ENCODE assay signal across 9 cellular contexts in the genomic region with DNA sequence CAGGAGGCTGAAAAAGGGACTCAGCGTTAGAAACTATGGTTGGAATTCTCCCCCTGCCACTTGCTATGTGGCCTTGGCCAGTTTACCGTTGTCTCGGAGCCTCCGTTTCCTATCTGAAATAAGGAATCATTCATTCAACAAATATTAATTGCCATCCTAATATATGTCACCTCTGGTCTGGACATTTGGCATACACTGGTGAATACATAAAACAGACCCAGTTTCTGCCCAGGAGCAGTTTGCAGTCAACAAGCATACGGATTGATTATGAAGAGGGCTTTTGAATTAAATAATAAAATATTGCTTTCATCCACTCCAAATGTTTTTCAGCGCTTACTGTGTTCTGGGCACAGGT. TPM values are rescaled to one million over a fixed set of nuclear protein-coding genes. Genes with fewer than 3 reads are reported as not detected.
DNase-seq lines count a peak whose midpoint lies in the region; ATAC-seq and TF ChIP-seq lines count a peak whose summit lies in the region.
"Had no signal": no experiment of that assay in that cellular context is flagged by ENCODE, and none has a peak within 500 bp of the region (broad histone marks: within the 10 kb centered on the region; RNA-seq: fewer than 3 reads in every experiment).

No MANE protein-coding gene starts in this region.

- H3K4me1 Mint-ChIP-seq in memory B cell = peaks cover 21% of the 10 kb centered on the region
- H3K4me1 Mint-ChIP-seq in type B pancreatic cell (ENCODE audit: unreplicated experiment) = peaks cover 23% of the 10 kb centered on the region

- no peaks in the 10 kb centered on the region for H3K4me1 ChIP-seq in cardiac muscle cell (ENCODE audit: low read depth)

- no peaks in the 10 kb centered on the region for H3K9me3 ChIP-seq in cardiac muscle cell (ENCODE audit: low read depth)

- H3K27me3 Mint-ChIP-seq in memory B cell (peaks cover 44% of the 10 kb centered on the region), type B pancreatic cell (peaks cover 92% of the 10 kb centered on the region)

- no peak overlapping the region for H3K27ac Mint-ChIP-seq in memory B cell
- H3K27ac Mint-ChIP-seq in type B pancreatic cell = no peak overlapping the region

- no peak overlapping the region for H3K27ac ChIP-seq in cardiac muscle cell

- H3K36me3 Mint-ChIP-seq in memory B cell = no peaks in the 10 kb centered on the region
- no peaks in the 10 kb centered on the region for H3K36me3 Mint-ChIP-seq in type B pancreatic cell

- H3K4me3 ChIP-seq in cardiac muscle cell = peak overlapping the region; percentile 39
- peak overlapping the region; percentile 45 for H3K4me3 ChIP-seq in astrocyte of the spinal cord (ENCODE audit: low read depth, low read length)

- peak overlapping the region; percentile 85 for H3K4me3 Mint-ChIP-seq in memory B cell
- peak overlapping the region; percentile 90 for H3K4me3 Mint-ChIP-seq in type B pancreatic cell

- DNase-seq in cardiac muscle cell (ENCODE audit: low read depth in 1 of 2, low spot score in 1 of 2) = no peak
- no peak for DNase-seq in Right ventricle myocardium inferior (ENCODE audit: missing footprints)
- DNase-seq in astrocyte of the spinal cord (ENCODE audit: low read depth, low spot score) = no peak
- no peak for DNase-seq in memory B cell (ENCODE audit: low spot score in 2 of 2)
- no peak for DNase-seq in type B pancreatic cell (ENCODE audit: extremely low spot score, unreplicated experiment)
- no peak for DNase-seq in NOMO-1 (lab: John Stamatoyannopoulos, UW; ENCODE audit: unreplicated experiment in 2 of 2)

- H3K9me3 Mint-ChIP-seq in memory B cell (peaks cover 4% of the 10 kb centered on the region), type B pancreatic cell (no peaks in the 10 kb centered on the region)

- no peak for TF ChIP-seq CTCF in cardiac muscle cell (IDR thresholded peaks at IDR 0.05; ENCODE audit: low read depth, low read length)
- no peak for TF ChIP-seq CTCF in astrocyte of the spinal cord (IDR thresholded peaks at IDR 0.05; ENCODE audit: low read depth, low read length)
- TF ChIP-seq CTCF in type B pancreatic cell (conservative IDR thresholded peaks at IDR 0.05) = no peak

- H3K36me3 ChIP-seq in cardiac muscle cell = no peaks in the 10 kb centered on the region

- H3K27me3 ChIP-seq in cardiac muscle cell = peaks cover 67% of the 10 kb centered on the region

- no peak for ATAC-seq in Right ventricle myocardium inferior
- ATAC-seq in memory B cell (ENCODE audit: low read depth) = no peak
- no peak for ATAC-seq in HG03342 (IDR thresholded peaks at IDR 0.05; ENCODE audit: unreplicated experiment)
- ATAC-seq in HG02885 (IDR thresholded peaks at IDR 0.05; ENCODE audit: poor library complexity, unreplicated experiment) = no peak

- in situ Hi-C loops in astrocyte of the spinal cord (cut with HindIII; ENCODE audit: low sequenced_read_pairs) = no loop called here

- intact Hi-C loops in Right ventricle myocardium inferior (cut with DNase I) = no loop called here

RNA-seq across cellular contexts. Expression of a gene that starts 7.6 kb away (rescaled TPM):
- total RNA-seq in cardiac muscle cell (not detected in 2 replicates), Right ventricle myocardium inferior (not detected), type B pancreatic cell (ENCODE audit: low replicate concordance) (5.6 TPM in 1 of 2 replicates, not detected in the other)
- not detected in 2 replicates for polyA plus RNA-seq in cardiac muscle cell
- total RNA-seq: T-helper 1 cell treated with Interleukin-12 subunit alpha and Interleukin-12 subunit beta and Interleukin-4 antibody, amounts not matched to agents 30 ng/mL and 1 ng/mL, for 36 hours had no signal

RNA-seq across cellular contexts. Expression of a gene that starts 28.0 kb away (rescaled TPM):
- total RNA-seq in cardiac muscle cell (35.4 and 43.9 TPM in 2 replicates), Right ventricle myocardium inferior (10.1 TPM), type B pancreatic cell (ENCODE audit: low replicate concordance) (16.5 and 22.2 TPM in 2 replicates)
- polyA plus RNA-seq in cardiac muscle cell = 36.5 and 37.6 TPM in 2 replicates
